ENCODE assay signal across 25 cellular contexts in genomic region chr12:63853978-63854377, GRCh38. TPM values are rescaled to one million over a fixed set of nuclear protein-coding genes. Genes with fewer than 3 reads are reported as not detected.
"Had no signal": no experiment of that assay in that cellular context is flagged by ENCODE, and none has a peak within 500 bp of the region (broad histone marks: within the 10 kb centered on the region; RNA-seq: fewer than 3 reads in every experiment).

No MANE protein-coding gene starts in this region.

- H3K4me1 ChIP-seq: Peyer's patch, SJCRH30 had no signal

- FAIRE-seq: HepG2, K562 had no signal

- H3K9ac ChIP-seq: KMS-11 had no signal

- H3K36me3 ChIP-seq: Peyer's patch, SJCRH30 had no signal

- DNase-seq: Kasumi-1, MM.1S, NCI-H1105, NCI-H1417, NCI-H1436 treated with DMSO at 0.1 percent for 48 hours, NCI-H1694, NCI-H1930, NCI-H2081 treated with DMSO at 0.1 percent for 48 hours, NCI-H2171, NCI-H226, NCI-H446, NCI-H510A, NCI-H524 treated with DMSO at 0.1 percent for 48 hours, NCI-H69, NCI-H774, Peyer's patch, SHP77 treated with DMSO at 0.1 percent for 48 hours, SJCRH30, T-helper 1 cell had no signal

- H3K9me3 ChIP-seq: Peyer's patch, SJCRH30 had no signal

- H3K27me3 ChIP-seq: Peyer's patch, SJCRH30 had no signal

- H3K4me2 ChIP-seq: KMS-11 had no signal

- H3K4me3 ChIP-seq: K562, Peyer's patch, SJCRH30 had no signal

- ATAC-seq: HepG2, K562, Right ventricle myocardium inferior, SK-N-SH treated with all-trans-retinoic acid at 6 μM for 48 hours had no signal

- H3K27ac ChIP-seq: KMS-11, Peyer's patch, SJCRH30 had no signal

RNA-seq across cellular contexts. Expression of gene SRGAP1, which starts 9.5 kb away (rescaled TPM):
- polyA plus RNA-seq: IgD-negative memory B cell had no signal
